In genomic region chr2:40197121-40197520, GRCh38 we compare ENCODE assay signal across 19 cellular contexts.
"Had no signal": no experiment of that assay in that cellular context is flagged by ENCODE, and none has a peak within 500 bp of the region (broad histone marks: within the 10 kb centered on the region; RNA-seq: fewer than 3 reads in every experiment).

No MANE protein-coding gene starts in this region.

- H3K36me3 ChIP-seq: esophagus squamous epithelium, neutrophil, tibial nerve, vagina had no signal

- H3K27ac Mint-ChIP-seq: activated CD4-positive, alpha-beta T cell treated with anti-CD3 and anti-CD28 coated beads, Interleukin-2, amount 10 ng/mL, durations not matched to agents 24 days and 14 days; activated CD8-positive, alpha-beta T cell treated with anti-CD3 and anti-CD28 coated beads, Interleukin-2, amount 10 ng/mL, durations not matched to agents 7 days and 5 days; activated naive CD4-positive, alpha-beta T cell treated with anti-CD3 and anti-CD28 coated beads, Interleukin-2, amount 50 U/mL, for 72 hours; naive thymus-derived CD8-positive, alpha-beta T cell; stimulated activated naive B cell treated with anti-CD40 and anti-IgM and Interleukin-4, amounts not matched to agents 10 μg/mL and 1 μg/mL and 100 μg/mL, for 72 hours; WTC11 had no signal

- H3K27me3 ChIP-seq: esophagus squamous epithelium, neutrophil, tibial nerve, vagina had no signal

- H3K27me3 Mint-ChIP-seq: activated CD4-positive, alpha-beta T cell treated with anti-CD3 and anti-CD28 coated beads, Interleukin-2, amount 10 ng/mL, durations not matched to agents 24 days and 14 days; naive thymus-derived CD8-positive, alpha-beta T cell; stimulated activated naive B cell treated with anti-CD40 and anti-IgM and Interleukin-4, amounts not matched to agents 10 μg/mL and 1 μg/mL and 100 μg/mL, for 72 hours had no signal

- H3K9me3 ChIP-seq: esophagus squamous epithelium, neutrophil, tibial nerve, vagina had no signal

- H3K9me3 Mint-ChIP-seq: activated CD4-positive, alpha-beta T cell treated with anti-CD3 and anti-CD28 coated beads, Interleukin-2, amount 10 ng/mL, durations not matched to agents 24 days and 14 days; activated naive CD4-positive, alpha-beta T cell treated with anti-CD3 and anti-CD28 coated beads, Interleukin-2, amount 50 U/mL, for 72 hours; stimulated activated naive B cell treated with anti-CD40 and anti-IgM and Interleukin-4, amounts not matched to agents 10 μg/mL and 1 μg/mL and 100 μg/mL, for 72 hours had no signal

- H3K4me1 Mint-ChIP-seq: activated CD4-positive, alpha-beta T cell treated with anti-CD3 and anti-CD28 coated beads, Interleukin-2, amount 10 ng/mL, durations not matched to agents 24 days and 14 days; naive thymus-derived CD8-positive, alpha-beta T cell; stimulated activated naive B cell treated with anti-CD40 and anti-IgM and Interleukin-4, amounts not matched to agents 10 μg/mL and 1 μg/mL and 100 μg/mL, for 72 hours had no signal

- ATAC-seq: activated CD8-positive, alpha-beta T cell treated with anti-CD3 and anti-CD28 coated beads, Interleukin-2, amount 10 ng/mL, durations not matched to agents 7 days and 5 days; activated naive CD4-positive, alpha-beta T cell treated with anti-CD3 and anti-CD28 coated beads, Interleukin-2, amount 50 U/mL, for 72 hours; left lobe of liver; naive thymus-derived CD8-positive, alpha-beta T cell; stimulated activated naive B cell treated with anti-CD40 and anti-IgM and Interleukin-4, amounts not matched to agents 10 μg/mL and 1 μg/mL and 100 μg/mL, for 72 hours; WTC11 had no signal

- DNase-seq: activated CD4-positive, alpha-beta T cell treated with anti-CD3 and anti-CD28 coated beads, Interleukin-2, amount 10 ng/mL, durations not matched to agents 24 days and 14 days; activated CD8-positive, alpha-beta memory T cell treated with anti-CD3 and anti-CD28 coated beads, Interleukin-2, amount 50 U/mL, for 4 hours; activated CD8-positive, alpha-beta T cell treated with anti-CD3 and anti-CD28 coated beads, Interleukin-2, amount 10 ng/mL, durations not matched to agents 7 days and 5 days; activated effector memory CD4-positive, alpha-beta T cell treated with anti-CD3 and anti-CD28 coated beads, Interleukin-2, amount 50 U/mL, for 16 hours; activated T-cell treated with anti-CD3 and anti-CD28 coated beads, Interleukin-2, amount 50 U/mL, for 48 hours; effector CD4-positive, alpha-beta T cell; esophagus squamous epithelium; hippocampal formation; naive thymus-derived CD8-positive, alpha-beta T cell; stimulated activated CD4-positive, alpha-beta T cell treated with anti-CD3 and anti-CD28 coated beads, Interleukin-15, amount 100 ng/mL, for 24 hours; stimulated activated CD4-positive, alpha-beta T cell treated with anti-CD3 and anti-CD28 coated beads, Interleukin-4, amount 100 ng/mL, for 1 hour; stimulated activated naive B cell treated with anti-CD40 and anti-IgM and Interleukin-4, amounts not matched to agents 10 μg/mL and 1 μg/mL and 100 μg/mL, for 72 hours had no signal

- H3K4me3 ChIP-seq: coronary artery, esophagus squamous epithelium, tibial nerve, vagina had no signal

- H3K4me3 Mint-ChIP-seq: activated CD4-positive, alpha-beta T cell treated with anti-CD3 and anti-CD28 coated beads, Interleukin-2, amount 10 ng/mL, durations not matched to agents 24 days and 14 days; activated CD8-positive, alpha-beta T cell treated with anti-CD3 and anti-CD28 coated beads, Interleukin-2, amount 10 ng/mL, durations not matched to agents 7 days and 5 days; naive thymus-derived CD8-positive, alpha-beta T cell; stimulated activated naive B cell treated with anti-CD40 and anti-IgM and Interleukin-4, amounts not matched to agents 10 μg/mL and 1 μg/mL and 100 μg/mL, for 72 hours; WTC11 had no signal

- H3K36me3 Mint-ChIP-seq: activated naive CD4-positive, alpha-beta T cell treated with anti-CD3 and anti-CD28 coated beads, Interleukin-2, amount 50 U/mL, for 72 hours; naive thymus-derived CD8-positive, alpha-beta T cell; stimulated activated naive B cell treated with anti-CD40 and anti-IgM and Interleukin-4, amounts not matched to agents 10 μg/mL and 1 μg/mL and 100 μg/mL, for 72 hours; WTC11 had no signal

- H3K27ac ChIP-seq: coronary artery, esophagus squamous epithelium, neutrophil, tibial nerve, vagina had no signal

- H3K4me1 ChIP-seq: tibial nerve had no signal
